In the genomic region with DNA sequence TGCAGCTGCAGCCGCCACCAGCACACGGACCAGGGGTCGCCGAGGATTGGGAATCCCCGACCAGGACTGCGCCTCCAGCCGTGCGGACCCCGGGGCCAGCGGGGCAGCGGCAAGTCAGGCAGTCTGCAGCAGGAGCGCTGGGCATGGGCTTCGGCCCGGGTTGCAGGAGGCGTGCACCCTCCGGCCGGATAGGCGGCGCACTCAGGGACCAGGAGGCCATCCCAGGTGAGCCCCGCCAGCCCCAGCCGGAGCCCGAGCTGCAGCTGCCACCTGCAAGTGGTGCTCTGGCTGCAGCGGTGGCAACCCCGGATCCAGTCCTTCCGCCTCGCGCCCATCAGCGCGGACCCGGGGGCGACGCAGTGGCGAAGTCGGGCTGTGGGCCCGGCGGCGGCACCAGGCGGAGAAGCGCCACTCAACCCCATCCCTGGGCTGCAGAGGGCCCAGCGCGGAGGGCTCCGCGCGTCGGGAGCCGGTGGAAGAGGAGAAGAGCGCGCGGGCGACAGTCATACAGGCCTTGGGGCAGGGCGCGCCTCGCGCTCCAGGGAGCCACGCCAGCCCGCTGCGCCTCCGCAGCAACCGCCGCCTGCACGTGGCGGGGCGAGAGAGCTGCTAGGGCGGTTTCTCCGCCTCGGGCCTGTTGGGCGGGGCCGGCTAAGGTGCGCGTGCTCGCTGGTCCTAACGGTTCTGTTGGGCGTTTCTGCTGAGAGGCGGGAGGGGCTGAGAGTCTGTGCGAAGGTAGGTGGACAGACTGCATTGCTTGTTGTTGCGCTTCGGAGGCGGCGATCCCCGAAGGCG, we compare ENCODE assay signal across 8 cellular contexts.
DNase-seq lines count a peak whose midpoint lies in the region; TF ChIP-seq lines count a peak whose summit lies in the region.

No MANE protein-coding gene starts in this region.

- peak overlapping the region; percentile 77 for H3K4me3 Mint-ChIP-seq in activated naive CD4-positive, alpha-beta T cell treated with anti-CD3 and anti-CD28 coated beads for 36 hours

- no peaks in the 10 kb centered on the region for H3K36me3 ChIP-seq in iPS DF 6.9 (ENCODE audit: control insufficient read depth, insufficient read depth, low read length)
- H3K36me3 ChIP-seq in effector memory CD4-positive, alpha-beta T cell (ENCODE audit: control insufficient read depth, insufficient read depth, low read length): no peaks in the 10 kb centered on the region

- no peak overlapping the region for H3K27ac ChIP-seq in iPS DF 6.9 (ENCODE audit: low read length)
- H3K27ac ChIP-seq in effector memory CD4-positive, alpha-beta T cell (ENCODE audit: insufficient read depth, low read length, poor library complexity, severe bottlenecking): no peak overlapping the region

- peaks cover 1% of the 10 kb centered on the region for H3K9me3 Mint-ChIP-seq in activated naive CD4-positive, alpha-beta T cell treated with anti-CD3 and anti-CD28 coated beads for 36 hours

- peaks cover 11% of the 10 kb centered on the region for H3K4me1 Mint-ChIP-seq in activated naive CD4-positive, alpha-beta T cell treated with anti-CD3 and anti-CD28 coated beads for 36 hours (ENCODE audit: low read depth)

- peaks cover 4% of the 10 kb centered on the region; the same call in 1 of the 2 replicates for H3K4me1 ChIP-seq in iPS DF 6.9 (ENCODE audit: control insufficient read depth, insufficient read depth, low read length)
- no peaks in the 10 kb centered on the region for H3K4me1 ChIP-seq in effector memory CD4-positive, alpha-beta T cell (ENCODE audit: control insufficient read depth, insufficient read depth, low read length, poor library complexity, severe bottlenecking)

- peaks cover 8% of the 10 kb centered on the region; the same call in 1 of the 2 replicates for H3K27me3 ChIP-seq in iPS DF 6.9 (ENCODE audit: control insufficient read depth, insufficient read depth, low read length)
- peaks cover 10% of the 10 kb centered on the region for H3K27me3 ChIP-seq in effector memory CD4-positive, alpha-beta T cell (replicated peaks; ENCODE audit: control insufficient read depth, insufficient read depth, low read length, poor library complexity, severe bottlenecking)

- DNase-seq in stimulated activated naive CD4-positive, alpha-beta T cell (lab: John Stamatoyannopoulos, UW): peak in 5 of 6 experiments; percentile 22 to 63 (median 53)
- no peak for DNase-seq in stimulated activated naive CD4-positive, alpha-beta T cell treated with Interleukin-2 at 50 U/mL for 16 hours (lab: John Stamatoyannopoulos, UW)
- peak; percentile 90 for DNase-seq in NCI-H2227 (lab: John Stamatoyannopoulos, UW; ENCODE audit: unreplicated experiment)
- DNase-seq in activated naive CD4-positive, alpha-beta T cell treated with anti-CD3 and anti-CD28 coated beads for 36 hours: peak; percentile 73
- DNase-seq in iPS DF 6.9 (ENCODE audit: low read depth, low spot score): peak; percentile 16
- DNase-seq in stimulated activated CD4-positive, alpha-beta T cell treated with anti-CD3 and anti-CD28 coated beads, Interleukin-15, amount 100 ng/mL, for 24 hours: peak; percentile 80
- no peak for DNase-seq in GM13977 (ENCODE audit: low spot score)
- DNase-seq in effector memory CD4-positive, alpha-beta T cell: no peak

- peaks cover 13% of the 10 kb centered on the region for H3K27me3 Mint-ChIP-seq in activated naive CD4-positive, alpha-beta T cell treated with anti-CD3 and anti-CD28 coated beads for 36 hours (ENCODE audit: low read depth)

- peaks cover 6% of the 10 kb centered on the region for H3K36me3 Mint-ChIP-seq in activated naive CD4-positive, alpha-beta T cell treated with anti-CD3 and anti-CD28 coated beads for 36 hours (ENCODE audit: low read depth)

- intact Hi-C loops in activated naive CD4-positive, alpha-beta T cell treated with anti-CD3 and anti-CD28 coated beads for 36 hours (cut with micrococcal nuclease): loop anchor here (1.0 kb wide), 2 partner anchors 11 to 74 kb away; partner anchors contain the start of gene RPIA

- H3K4me3 ChIP-seq in iPS DF 6.9 (ENCODE audit: low read length): peak overlapping the region; percentile 27; the same call in 1 of the 2 replicates
- H3K4me3 ChIP-seq in effector memory CD4-positive, alpha-beta T cell (ENCODE audit: insufficient read depth, low read depth, low read length, poor library complexity, severe bottlenecking): no peak overlapping the region

- in situ Hi-C loops in GM13977 (cut with MboI; ENCODE audit: low pct_unique_long_range_greater_than_20kb, low sequenced_read_pairs, unreplicated experiment): no loop called here

- H3K9me3 ChIP-seq in iPS DF 6.9 (ENCODE audit: control insufficient read depth, insufficient read depth, low read length): no peaks in the 10 kb centered on the region
- no peaks in the 10 kb centered on the region for H3K9me3 ChIP-seq in effector memory CD4-positive, alpha-beta T cell (ENCODE audit: control insufficient read depth, low read length)

- no peak for TF ChIP-seq CTCF in GM13977 (IDR thresholded peaks at IDR 0.05; ENCODE audit: extremely low read depth, insufficient read depth, missing control alignments)

- CTCF ChIA-PET in activated naive CD4-positive, alpha-beta T cell treated with anti-CD3 and anti-CD28 coated beads for 36 hours (lab: Charles Lee): interaction anchor here (0.9 kb wide), 1 partner anchor 25 kb away, joined by 3 read pairs; no protein-coding TSS in a partner anchor

- WGBS in iPS DF 6.9 (ENCODE audit: insufficient coverage, insufficient read length): no CpG with 5 or more reads among the region's 81 CpGs

- H3K27ac Mint-ChIP-seq in activated naive CD4-positive, alpha-beta T cell treated with anti-CD3 and anti-CD28 coated beads for 36 hours: peak overlapping the region; percentile 27

Comparison
In these comparisons a context has a peak if more than half of its experiments do, and no peak if none do; other contexts are left out.
1. DNase-seq: peak in stimulated activated naive CD4-positive, alpha-beta T cell (5 of 6), NCI-H2227 (single experiment), activated naive CD4-positive, alpha-beta T cell treated with anti-CD3 and anti-CD28 coated beads for 36 hours (single experiment), iPS DF 6.9 (single experiment) and stimulated activated CD4-positive, alpha-beta T cell treated with anti-CD3 and anti-CD28 coated beads, Interleukin-15, amount 100 ng/mL, for 24 hours (single experiment); none in stimulated activated naive CD4-positive, alpha-beta T cell treated with Interleukin-2 at 50 U/mL for 16 hours (single experiment), GM13977 (single experiment) and effector memory CD4-positive, alpha-beta T cell (0 of 3).